Comparison of ENCODE assay signal across 8 cellular contexts in the genomic region with DNA sequence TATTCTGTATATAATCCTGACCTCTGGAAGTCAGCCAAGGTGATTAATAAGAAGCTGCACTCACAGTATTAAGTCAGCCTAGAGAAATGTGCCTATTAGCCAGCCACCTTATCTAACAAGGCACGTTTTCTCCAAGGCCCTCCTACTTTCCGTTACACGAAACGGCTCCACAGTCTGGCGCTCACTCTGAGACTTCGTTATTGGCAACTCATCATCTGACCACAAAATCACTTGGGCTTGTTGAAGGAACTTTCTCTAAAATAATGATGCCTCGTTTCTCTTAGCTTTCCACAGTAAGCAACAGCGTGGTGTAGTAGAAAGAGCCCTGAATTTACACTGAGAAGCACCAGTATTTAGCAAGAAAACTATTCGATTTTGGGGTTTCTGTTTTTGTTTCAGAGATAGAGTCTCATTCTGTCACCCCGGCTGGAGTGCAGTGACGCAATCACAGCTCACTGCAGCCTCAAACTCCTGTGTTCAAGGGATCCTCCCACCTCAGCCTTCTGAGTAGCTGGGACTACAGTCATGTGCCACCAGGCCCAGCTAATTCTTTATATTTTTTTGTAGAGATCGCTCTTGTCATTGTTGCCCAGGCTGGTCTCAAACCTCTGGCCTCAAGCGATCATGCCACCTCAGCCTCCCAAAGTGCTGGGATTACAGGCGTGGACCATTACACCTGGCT. TPM values are rescaled to one million over a fixed set of nuclear protein-coding genes. Genes with fewer than 3 reads are reported as not detected.
DNase-seq lines count a peak whose midpoint lies in the region; ATAC-seq and TF ChIP-seq lines count a peak whose summit lies in the region.

No MANE protein-coding gene starts in this region.

- peak overlapping the region; percentile 32 for H3K27ac ChIP-seq in BLaER1

- intact Hi-C loops in left colon (cut with DNase I, micrococcal nuclease): no loop called here

- peaks cover 0 to 4% of the 10 kb centered on the region in 2 donors for H3K9me3 Mint-ChIP-seq in stimulated activated naive CD8-positive, alpha-beta T cell treated with anti-CD3 and anti-CD28 coated beads, Interleukin-15, amount 100 ng/mL, for 72 hours

- H3K4me3 ChIP-seq in BLaER1 (no peak overlapping the region), fibroblast of villous mesenchyme (ENCODE audit: low read depth, low read length) (peak overlapping the region; percentile 14)

- H3K4me1 Mint-ChIP-seq in stimulated activated naive CD8-positive, alpha-beta T cell treated with anti-CD3 and anti-CD28 coated beads, Interleukin-15, amount 100 ng/mL, for 72 hours: peaks cover 78% of the 10 kb centered on the region

- H3K9me3 ChIP-seq in BLaER1: no peaks in the 10 kb centered on the region

- no peaks in the 10 kb centered on the region for H3K36me3 ChIP-seq in BLaER1

- peaks cover 10% of the 10 kb centered on the region for H3K27me3 Mint-ChIP-seq in stimulated activated naive CD8-positive, alpha-beta T cell treated with anti-CD3 and anti-CD28 coated beads, Interleukin-15, amount 100 ng/mL, for 72 hours

- no peak for TF ChIP-seq CTCF in fibroblast of villous mesenchyme (IDR thresholded peaks at IDR 0.05; ENCODE audit: insufficient read depth, low read depth, low read length)

- H3K4me1 ChIP-seq in BLaER1: peaks cover 50% of the 10 kb centered on the region

- no peaks in the 10 kb centered on the region for H4K20me1 ChIP-seq in BLaER1

- H3K4me3 Mint-ChIP-seq in stimulated activated naive CD8-positive, alpha-beta T cell treated with anti-CD3 and anti-CD28 coated beads, Interleukin-15, amount 100 ng/mL, for 72 hours: peak overlapping the region; percentile 61 to 73

- ATAC-seq in HG02885 (IDR thresholded peaks at IDR 0.05; ENCODE audit: poor library complexity, unreplicated experiment) (peak; percentile 64), HG03095 (IDR thresholded peaks at IDR 0.05; ENCODE audit: unreplicated experiment) (no peak), left colon (no peak)
- ATAC-seq in activated CD4-positive, CD25-positive, alpha-beta regulatory T cell treated with anti-CD3 and anti-CD28 coated beads, Interleukin-2, amount 50 U/mL, for 24 hours: peak; percentile 80 to 81
- peak; percentile 61 for ATAC-seq in stimulated activated naive CD8-positive, alpha-beta T cell treated with anti-CD3 and anti-CD28 coated beads, Interleukin-15, amount 100 ng/mL, for 72 hours

- H3K27ac Mint-ChIP-seq in stimulated activated naive CD8-positive, alpha-beta T cell treated with anti-CD3 and anti-CD28 coated beads, Interleukin-15, amount 100 ng/mL, for 72 hours: peak overlapping the region; percentile 89 to 95

- H3K27me3 ChIP-seq in BLaER1: no peaks in the 10 kb centered on the region

- DNase-seq in fibroblast of villous mesenchyme (ENCODE audit: low read depth) (peak; percentile 56), left colon (no peak), inferior parietal cortex (ENCODE audit: extremely low spot score) (no peak)
- DNase-seq in stimulated activated naive CD8-positive, alpha-beta T cell treated with anti-CD3 and anti-CD28 coated beads, Interleukin-15, amount 100 ng/mL, for 72 hours: peak; percentile 29 to 60

- H3K9ac ChIP-seq in BLaER1: 0 out of 2 replicates have a peak overlapping the region, but pooled peaks have one; percentile 7

- peak overlapping the region; percentile 45 for H3K4me2 ChIP-seq in BLaER1

RNA-seq across cellular contexts. Expression of a gene that starts 53.6 kb away (rescaled TPM):
- total RNA-seq in fibroblast of villous mesenchyme (0.86 and 9.3 TPM in 2 replicates), left colon (1 to 10 TPM in 1 of 2 donors, under 1 TPM in 1; 0.95 to 1.0 TPM)

RNA-seq across cellular contexts. Expression of a gene that starts 55.1 kb away (rescaled TPM):
- total RNA-seq in fibroblast of villous mesenchyme (not detected in 2 replicates), left colon (under 1 TPM in 1 of 2 donors, not detected in 1; 0.12 TPM)

Comparison
In these comparisons a context has a peak if more than half of its experiments do, and no peak if none do; other contexts are left out.
1. ATAC-seq: peak in HG02885 (single experiment), activated CD4-positive, CD25-positive, alpha-beta regulatory T cell treated with anti-CD3 and anti-CD28 coated beads, Interleukin-2, amount 50 U/mL, for 24 hours (2 of 2) and stimulated activated naive CD8-positive, alpha-beta T cell treated with anti-CD3 and anti-CD28 coated beads, Interleukin-15, amount 100 ng/mL, for 72 hours (single experiment); none in HG03095 (single experiment) and left colon (single experiment).
2. DNase-seq: peak in fibroblast of villous mesenchyme (single experiment) and stimulated activated naive CD8-positive, alpha-beta T cell treated with anti-CD3 and anti-CD28 coated beads, Interleukin-15, amount 100 ng/mL, for 72 hours (2 of 2); none in left colon (0 of 2) and inferior parietal cortex (single experiment).